1 cellular context compared by ENCODE assay signal in genomic region chrX:133529578-133529977, GRCh38.
TF ChIP-seq lines count a peak whose summit lies in the region.

No MANE protein-coding gene starts in this region.

TF ChIP-seq in HepG2, 621 proteins besides CTCF, POLR2A, EP300 and RAD21:
- TF ChIP-seq ZNF646 (CRISPR knock-in tag; IDR thresholded peaks at IDR 0.05) (no peak), PAF1 (CRISPR knock-in tag; IDR thresholded peaks at IDR 0.05) (0 out of 2 replicates have a peak, but pooled peaks have one; percentile 61), POLR2G (IDR thresholded peaks at IDR 0.05; ENCODE audit: low read depth, low read length) (0 out of 2 replicates have a peak, but pooled peaks have one; percentile 42), RBM22 (optimal IDR thresholded peaks at IDR 0.05; ENCODE audit: low read length) (peak; percentile 91)
